ENCODE assay signal across 3 cellular contexts in genomic region chrX:24271262-24271661, GRCh38.
"Had no signal": no experiment of that assay in that cellular context is flagged by ENCODE, and none has a peak within 500 bp of the region (broad histone marks: within the 10 kb centered on the region; RNA-seq: fewer than 3 reads in every experiment).

No MANE protein-coding gene starts in this region.

- H3K4me3 ChIP-seq: GM12878 had no signal

- DNase-seq: GDM1, GF-D8 had no signal
